In the genomic region with DNA sequence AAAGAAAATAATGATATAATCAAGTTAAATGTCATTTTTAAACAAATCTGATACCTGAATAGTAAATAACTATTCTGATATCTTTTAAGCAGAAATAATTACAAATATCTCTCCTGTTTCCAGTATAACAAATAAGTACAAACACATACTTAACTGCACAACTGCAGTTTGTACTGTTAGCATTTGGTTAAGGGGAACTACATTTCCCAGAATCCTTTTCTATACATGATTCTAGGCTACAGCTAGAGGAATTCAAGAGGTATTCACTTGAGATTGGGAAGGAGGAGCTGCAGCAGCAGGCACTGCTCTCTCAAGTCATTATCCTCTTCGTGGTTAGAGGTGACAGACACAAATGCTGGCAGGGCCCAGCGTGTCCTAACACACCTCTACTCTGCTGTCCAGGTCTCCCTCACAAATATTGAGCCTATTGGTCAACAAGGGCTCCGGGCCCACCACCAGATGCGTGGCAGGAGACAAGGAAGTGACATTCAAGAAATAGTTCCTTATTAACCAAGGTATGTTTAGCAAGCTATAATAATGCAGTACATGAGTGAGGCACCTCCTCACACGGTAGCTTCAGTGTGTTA, we compare ENCODE assay signal across 8 cellular contexts.
DNase-seq lines count a peak whose midpoint lies in the region; ATAC-seq and TF ChIP-seq lines count a peak whose summit lies in the region.

No MANE protein-coding gene starts in this region.

- intact Hi-C loops in MCF 10A (cut with micrococcal nuclease), result no loop called here
- intact Hi-C loops in mucosa of descending colon (cut with DNase I, micrococcal nuclease), result no loop called here

- H4K20me1 ChIP-seq in DOHH2 (ENCODE audit: control insufficient read depth, insufficient read depth, low read depth, low read length), result peaks cover 15% of the 10 kb centered on the region; the same call in 1 of the 2 replicates

- H3F3A ChIP-seq in DOHH2 (ENCODE audit: control insufficient read depth, insufficient read depth), result peaks cover 37% of the 10 kb centered on the region

- peak; percentile 19 for ATAC-seq in mucosa of descending colon
- no peak for ATAC-seq in HG02840 (IDR thresholded peaks at IDR 0.05; ENCODE audit: low FRiP score, unreplicated experiment)
- ATAC-seq in HG02763 (IDR thresholded peaks at IDR 0.05; ENCODE audit: unreplicated experiment), result no peak

- peaks cover 39% of the 10 kb centered on the region for H3K36me3 Mint-ChIP-seq in MCF 10A (ENCODE audit: insufficient read depth, unreplicated experiment)

- POLR2A ChIA-PET in MCF 10A (lab: Yijun Ruan, JAX), result interaction anchor here (0.6 to 2.4 kb wide), 9 partner anchors 11 to 258 kb away, joined by 3 to 9 read pairs (median 3); a partner anchor contains a TSS

- H3K27me3 ChIP-seq in DOHH2 (ENCODE audit: control insufficient read depth, low read length), result no peaks in the 10 kb centered on the region

- H3K4me3 ChIP-seq in DOHH2 (ENCODE audit: low read length) (0 out of 2 replicates have a peak overlapping the region, but pooled peaks have one; percentile 5), mucosa of descending colon (no peak overlapping the region)

- CTCF ChIA-PET in MCF 10A (lab: Yijun Ruan, JAX), result interaction anchor here (0.6 to 5.3 kb wide), 10 partner anchors 17 to 569 kb away, joined by 3 to 27 read pairs (median 3); no protein-coding TSS in a partner anchor

- H3K36me3 ChIP-seq in DOHH2 (ENCODE audit: control insufficient read depth, low read length) (peaks cover 59% of the 10 kb centered on the region), mucosa of descending colon (ENCODE audit: low read depth) (no peaks in the 10 kb centered on the region)

- H3K9me3 ChIP-seq in DOHH2 (ENCODE audit: control insufficient read depth, insufficient read depth, low read length), result no peaks in the 10 kb centered on the region
- H3K9me3 ChIP-seq in mucosa of descending colon, result no peaks in the 10 kb centered on the region

- H3K4me3 Mint-ChIP-seq in MCF 10A (ENCODE audit: unreplicated experiment), result no peak overlapping the region

- H3K4me1 ChIP-seq in DOHH2 (ENCODE audit: control insufficient read depth, low read length) (peaks cover 75% of the 10 kb centered on the region), mucosa of descending colon (ENCODE audit: low read depth) (peaks cover 8% of the 10 kb centered on the region)

- no peak overlapping the region for H3K27ac ChIP-seq in DOHH2 (ENCODE audit: low read depth, low read length)

- TF ChIP-seq CTCF in DOHH2 (IDR thresholded peaks at IDR 0.05; ENCODE audit: low read depth, low read length, poor library complexity, severe bottlenecking), result no peak
- TF ChIP-seq CTCF in MCF 10A (IDR thresholded peaks at IDR 0.05; ENCODE audit: unreplicated experiment), result no peak
- no peak for TF ChIP-seq CTCF in mucosa of descending colon (IDR thresholded peaks at IDR 0.05)

- peaks cover 34% of the 10 kb centered on the region for H3K4me1 Mint-ChIP-seq in MCF 10A (ENCODE audit: insufficient read depth, unreplicated experiment)

- TSS peak; percentile 93 for BruUV-seq in MCF 10A (replicated peaks; lab: Mats Ljungman, UMichigan)

- H3K9me3 Mint-ChIP-seq in MCF 10A (ENCODE audit: unreplicated experiment), result no peaks in the 10 kb centered on the region

- H3K9me2 ChIP-seq in DOHH2 (replicated peaks; ENCODE audit: control insufficient read depth, low read length), result no peaks in the 10 kb centered on the region

- H3K27me3 Mint-ChIP-seq in MCF 10A (ENCODE audit: insufficient read depth, unreplicated experiment), result no peaks in the 10 kb centered on the region

- peaks cover 96% of the 10 kb centered on the region for H3K79me2 ChIP-seq in DOHH2 (ENCODE audit: control insufficient read depth, low read length)

- H3K27ac Mint-ChIP-seq in MCF 10A (ENCODE audit: low read depth, unreplicated experiment), result peak overlapping the region; percentile 46

- peak overlapping the region; percentile 24 for H3K4me2 ChIP-seq in DOHH2 (ENCODE audit: low read length)

- peak; percentile 75 for DNase-seq in NCI-H2029 treated with DMSO at 0.1 percent for 48 hours (lab: John Stamatoyannopoulos, UW)
- DNase-seq in MCF 10A (ENCODE audit: unreplicated experiment), result peak; percentile 18
- no peak for DNase-seq in mucosa of descending colon
- no peak for DNase-seq in Ammon's horn (ENCODE audit: low spot score)
- no peak for DNase-seq in nucleus accumbens (lab: John Stamatoyannopoulos, UW)

Comparison
In these comparisons a context has a peak if more than half of its experiments do, and no peak if none do; other contexts are left out.
1. DNase-seq: peak in NCI-H2029 treated with DMSO at 0.1 percent for 48 hours (single experiment) and MCF 10A (single experiment); none in mucosa of descending colon (0 of 3), Ammon's horn (single experiment) and nucleus accumbens (0 of 56).